ENCODE assay signal across 1 cellular context in genomic region chr7:138472292-138473079, GRCh38.
TF ChIP-seq lines count a peak whose summit lies in the region.

No MANE protein-coding gene starts in this region.

TF ChIP-seq in HepG2, 621 proteins besides CTCF, POLR2A, EP300 and RAD21 (continued from another document and continues in another):
- TF ChIP-seq ZNF704 (CRISPR knock-in tag; IDR thresholded peaks at IDR 0.05; ENCODE audit: borderline replicate concordance) (no peak), SRSF4 (IDR thresholded peaks at IDR 0.05; ENCODE audit: low read depth, low read length, poor library complexity, severe bottlenecking) (no peak), ZNF841 (CRISPR knock-in tag; IDR thresholded peaks at IDR 0.05; ENCODE audit: borderline replicate concordance) (no peak), MLLT10 (CRISPR knock-in tag; IDR thresholded peaks at IDR 0.05) (no peak), ZSCAN12 (CRISPR knock-in tag; IDR thresholded peaks at IDR 0.05) (no peak), SMARCC2 (IDR thresholded peaks at IDR 0.05) (no peak), ZNF354B (CRISPR knock-in tag; IDR thresholded peaks at IDR 0.05) (no peak), SSRP1 (CRISPR knock-in tag; IDR thresholded peaks at IDR 0.05) (peak; percentile 59; the same call in 1 of the 2 replicates), ZNF644 (CRISPR knock-in tag; IDR thresholded peaks at IDR 0.05; ENCODE audit: low read depth) (0 out of 2 replicates have a peak, but pooled peaks have one; percentile 25), HNF4G (IDR thresholded peaks at IDR 0.05; ENCODE audit: borderline replicate concordance, low read depth, low read length) (no peak), HNF4G (CRISPR knock-in tag; IDR thresholded peaks at IDR 0.05; ENCODE audit: borderline replicate concordance, low read depth) (no peak), ZNF264 (CRISPR knock-in tag; IDR thresholded peaks at IDR 0.05) (no peak), CCDC6 (CRISPR knock-in tag; IDR thresholded peaks at IDR 0.05) (0 out of 2 replicates have a peak, but pooled peaks have one; percentile 57), ZNF563 (CRISPR knock-in tag; IDR thresholded peaks at IDR 0.05) (no peak), XRCC5 (optimal IDR thresholded peaks at IDR 0.05; ENCODE audit: low read length) (no peak), ZNF143 (CRISPR knock-in tag; IDR thresholded peaks at IDR 0.05) (no peak), RXRA (CRISPR knock-in tag; IDR thresholded peaks at IDR 0.05) (peak; percentile 49; the same call in 1 of the 2 replicates), TEAD2 (CRISPR knock-in tag; IDR thresholded peaks at IDR 0.05) (no peak), CBFB (CRISPR knock-in tag; IDR thresholded peaks at IDR 0.05) (no peak), ZNF142 (CRISPR knock-in tag; IDR thresholded peaks at IDR 0.05) (no peak), KDM1A (CRISPR knock-in tag; IDR thresholded peaks at IDR 0.05) (peak; percentile 41; the same call in 1 of the 2 replicates), NFKBIZ (CRISPR knock-in tag; IDR thresholded peaks at IDR 0.05) (no peak), ZNF549 (CRISPR knock-in tag; IDR thresholded peaks at IDR 0.05) (no peak), SALL1 (CRISPR knock-in tag; IDR thresholded peaks at IDR 0.05) (peak; percentile 50; the same call in 1 of the 2 replicates), ZFP36L1 (CRISPR knock-in tag; IDR thresholded peaks at IDR 0.05) (no peak), HNF1A (IDR thresholded peaks at IDR 0.05; ENCODE audit: low read depth) (no peak), HNF1A (CRISPR knock-in tag; IDR thresholded peaks at IDR 0.05; ENCODE audit: borderline replicate concordance) (peak; percentile 49; the same call in 1 of the 2 replicates), SETDB1 (CRISPR knock-in tag; IDR thresholded peaks at IDR 0.05; ENCODE audit: borderline replicate concordance) (no peak), FOSL1 (CRISPR knock-in tag; IDR thresholded peaks at IDR 0.05; ENCODE audit: borderline replicate concordance) (no peak), RBAK (CRISPR knock-in tag; IDR thresholded peaks at IDR 0.05) (no peak), IRX3 (CRISPR knock-in tag; IDR thresholded peaks at IDR 0.05; ENCODE audit: borderline replicate concordance, low read depth) (no peak), ARID3A (IDR thresholded peaks at IDR 0.05; ENCODE audit: low read depth, low read length) (no peak), ZBTB8A (CRISPR knock-in tag; IDR thresholded peaks at IDR 0.05; ENCODE audit: borderline replicate concordance, low read depth) (no peak), STAG1 (CRISPR knock-in tag; IDR thresholded peaks at IDR 0.05) (no peak), ISL2 (CRISPR knock-in tag; IDR thresholded peaks at IDR 0.05) (0 out of 2 replicates have a peak, but pooled peaks have one; percentile 19), NR3C1 (CRISPR knock-in tag; IDR thresholded peaks at IDR 0.05) (no peak), AHR (CRISPR knock-in tag; IDR thresholded peaks at IDR 0.05) (no peak), HNF4A (CRISPR knock-in tag; IDR thresholded peaks at IDR 0.05) (peak; percentile 54; the same call in 1 of the 2 replicates)
- TF ChIP-seq, protein P1, sequence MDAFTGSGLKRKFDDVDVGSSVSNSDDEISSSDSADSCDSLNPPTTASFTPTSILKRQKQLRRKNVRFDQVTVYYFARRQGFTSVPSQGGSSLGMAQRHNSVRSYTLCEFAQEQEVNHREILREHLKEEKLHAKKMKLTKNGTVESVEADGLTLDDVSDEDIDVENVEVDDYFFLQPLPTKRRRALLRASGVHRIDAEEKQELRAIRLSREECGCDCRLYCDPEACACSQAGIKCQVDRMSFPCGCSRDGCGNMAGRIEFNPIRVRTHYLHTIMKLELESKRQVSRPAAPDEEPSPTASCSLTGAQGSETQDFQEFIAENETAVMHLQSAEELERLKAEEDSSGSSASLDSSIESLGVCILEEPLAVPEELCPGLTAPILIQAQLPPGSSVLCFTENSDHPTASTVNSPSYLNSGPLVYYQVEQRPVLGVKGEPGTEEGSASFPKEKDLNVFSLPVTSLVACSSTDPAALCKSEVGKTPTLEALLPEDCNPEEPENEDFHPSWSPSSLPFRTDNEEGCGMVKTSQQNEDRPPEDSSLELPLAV (CRISPR knock-in tag; conservative IDR thresholded peaks at IDR 0.05; ENCODE audit: low read depth) = no peak
- TF ChIP-seq, protein P2, sequence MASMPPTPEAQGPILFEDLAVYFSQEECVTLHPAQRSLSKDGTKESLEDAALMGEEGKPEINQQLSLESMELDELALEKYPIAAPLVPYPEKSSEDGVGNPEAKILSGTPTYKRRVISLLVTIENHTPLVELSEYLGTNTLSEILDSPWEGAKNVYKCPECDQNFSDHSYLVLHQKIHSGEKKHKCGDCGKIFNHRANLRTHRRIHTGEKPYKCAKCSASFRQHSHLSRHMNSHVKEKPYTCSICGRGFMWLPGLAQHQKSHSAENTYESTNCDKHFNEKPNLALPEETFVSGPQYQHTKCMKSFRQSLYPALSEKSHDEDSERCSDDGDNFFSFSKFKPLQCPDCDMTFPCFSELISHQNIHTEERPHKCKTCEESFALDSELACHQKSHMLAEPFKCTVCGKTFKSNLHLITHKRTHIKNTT (CRISPR knock-in tag; IDR thresholded peaks at IDR 0.05) = no peak
- TF ChIP-seq, protein P3, sequence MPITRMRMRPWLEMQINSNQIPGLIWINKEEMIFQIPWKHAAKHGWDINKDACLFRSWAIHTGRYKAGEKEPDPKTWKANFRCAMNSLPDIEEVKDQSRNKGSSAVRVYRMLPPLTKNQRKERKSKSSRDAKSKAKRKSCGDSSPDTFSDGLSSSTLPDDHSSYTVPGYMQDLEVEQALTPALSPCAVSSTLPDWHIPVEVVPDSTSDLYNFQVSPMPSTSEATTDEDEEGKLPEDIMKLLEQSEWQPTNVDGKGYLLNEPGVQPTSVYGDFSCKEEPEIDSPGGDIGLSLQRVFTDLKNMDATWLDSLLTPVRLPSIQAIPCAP (CRISPR knock-in tag; IDR thresholded peaks at IDR 0.05; ENCODE audit: low read depth) = no peak
- TF ChIP-seq, protein P4, sequence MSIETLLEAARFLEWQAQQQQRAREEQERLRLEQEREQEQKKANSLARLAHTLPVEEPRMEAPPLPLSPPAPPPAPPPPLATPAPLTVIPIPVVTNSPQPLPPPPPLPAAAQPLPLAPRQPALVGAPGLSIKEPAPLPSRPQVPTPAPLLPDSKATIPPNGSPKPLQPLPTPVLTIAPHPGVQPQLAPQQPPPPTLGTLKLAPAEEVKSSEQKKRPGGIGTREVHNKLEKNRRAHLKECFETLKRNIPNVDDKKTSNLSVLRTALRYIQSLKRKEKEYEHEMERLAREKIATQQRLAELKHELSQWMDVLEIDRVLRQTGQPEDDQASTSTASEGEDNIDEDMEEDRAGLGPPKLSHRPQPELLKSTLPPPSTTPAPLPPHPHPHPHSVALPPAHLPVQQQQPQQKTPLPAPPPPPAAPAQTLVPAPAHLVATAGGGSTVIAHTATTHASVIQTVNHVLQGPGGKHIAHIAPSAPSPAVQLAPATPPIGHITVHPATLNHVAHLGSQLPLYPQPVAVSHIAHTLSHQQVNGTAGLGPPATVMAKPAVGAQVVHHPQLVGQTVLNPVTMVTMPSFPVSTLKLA (IDR thresholded peaks at IDR 0.05) = no peak
- TF ChIP-seq, protein P5, sequence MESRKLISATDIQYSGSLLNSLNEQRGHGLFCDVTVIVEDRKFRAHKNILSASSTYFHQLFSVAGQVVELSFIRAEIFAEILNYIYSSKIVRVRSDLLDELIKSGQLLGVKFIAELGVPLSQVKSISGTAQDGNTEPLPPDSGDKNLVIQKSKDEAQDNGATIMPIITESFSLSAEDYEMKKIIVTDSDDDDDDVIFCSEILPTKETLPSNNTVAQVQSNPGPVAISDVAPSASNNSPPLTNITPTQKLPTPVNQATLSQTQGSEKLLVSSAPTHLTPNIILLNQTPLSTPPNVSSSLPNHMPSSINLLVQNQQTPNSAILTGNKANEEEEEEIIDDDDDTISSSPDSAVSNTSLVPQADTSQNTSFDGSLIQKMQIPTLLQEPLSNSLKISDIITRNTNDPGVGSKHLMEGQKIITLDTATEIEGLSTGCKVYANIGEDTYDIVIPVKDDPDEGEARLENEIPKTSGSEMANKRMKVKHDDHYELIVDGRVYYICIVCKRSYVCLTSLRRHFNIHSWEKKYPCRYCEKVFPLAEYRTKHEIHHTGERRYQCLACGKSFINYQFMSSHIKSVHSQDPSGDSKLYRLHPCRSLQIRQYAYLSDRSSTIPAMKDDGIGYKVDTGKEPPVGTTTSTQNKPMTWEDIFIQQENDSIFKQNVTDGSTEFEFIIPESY (CRISPR knock-in tag; IDR thresholded peaks at IDR 0.05) = peak; percentile 93
